Comparison of ENCODE assay signal across 13 cellular contexts in genomic region chr2:236862961-236863728, GRCh38.
A peak's percentile ranks its signal among the peaks of the same experiment; 100 is the strongest.
DNase-seq lines count a peak whose midpoint lies in the region; ATAC-seq and TF ChIP-seq lines count a peak whose summit lies in the region.
"Had no signal": no experiment of that assay in that cellular context is flagged by ENCODE, and none has a peak within 500 bp of the region (broad histone marks: within the 10 kb centered on the region; RNA-seq: fewer than 3 reads in every experiment).

No MANE protein-coding gene starts in this region.

- no peak overlapping the region for H3K4me3 ChIP-seq in fibroblast of villous mesenchyme (ENCODE audit: low read depth, low read length)
- H3K4me3 ChIP-seq in tibial nerve, result no peak overlapping the region
- H3K4me3 ChIP-seq: thoracic aorta had no signal

- WGBS in tibial nerve, 2 donors, result 52 to 54% methylated on average over 9 of the region's 9 CpGs

- H3K9me3 ChIP-seq in tibial nerve, result peaks cover 0 to 11% (median 0%) of the 10 kb centered on the region in 4 donors
- H3K9me3 ChIP-seq: thoracic aorta had no signal

- peak; percentile 62 for ATAC-seq in GM21515 (IDR thresholded peaks at IDR 0.05; ENCODE audit: unreplicated experiment)
- ATAC-seq: HepG2, T-helper 17 cell had no signal

- H3K4me1 ChIP-seq in tibial nerve, result no peaks in the 10 kb centered on the region

- H3K36me3 ChIP-seq in tibial nerve, result no peaks in the 10 kb centered on the region
- H3K36me3 ChIP-seq: thoracic aorta had no signal

- no peak for TF ChIP-seq CTCF in fibroblast of villous mesenchyme (IDR thresholded peaks at IDR 0.05; ENCODE audit: insufficient read depth, low read depth, low read length)
- no peak for TF ChIP-seq CTCF in tibial nerve (IDR thresholded peaks at IDR 0.05)

- TF ChIP-seq POLR2A in tibial nerve (IDR thresholded peaks at IDR 0.05), result no peak

- DNase-seq in AG08396 (ENCODE audit: low spot score), result peak; percentile 78
- DNase-seq in HT1080 (ENCODE audit: low read depth), result peak; percentile 58
- DNase-seq in fibroblast of villous mesenchyme (ENCODE audit: low read depth), result peak; percentile 27
- DNase-seq in COR-L47 (lab: John Stamatoyannopoulos, UW), result no peak
- no peak for DNase-seq in HuH-7 (ENCODE audit: low spot score)
- no peak for DNase-seq in tibial nerve (ENCODE audit: low spot score in 2 of 2)
- DNase-seq in NCI-H1436 (lab: John Stamatoyannopoulos, UW), result no peak
- DNase-seq: occipital lobe, T-helper 17 cell had no signal

- H3K27ac ChIP-seq in tibial nerve, result no peak overlapping the region
- H3K27ac ChIP-seq: C4-2B, thoracic aorta had no signal

- TF ChIP-seq EP300 in tibial nerve (IDR thresholded peaks at IDR 0.05), result no peak

- no peaks in the 10 kb centered on the region for H3K27me3 ChIP-seq in tibial nerve

Comparison
In these comparisons a context has a peak if more than half of its experiments do, and no peak if none do; other contexts are left out.
1. DNase-seq: peak in AG08396 (single experiment), HT1080 (single experiment) and fibroblast of villous mesenchyme (single experiment); none in COR-L47 (single experiment), HuH-7 (single experiment), tibial nerve (0 of 2) and NCI-H1436 (single experiment).